ENCODE assay signal across 25 cellular contexts in genomic region chr16:11412175-11412904, GRCh38.
DNase-seq lines count a peak whose midpoint lies in the region; ATAC-seq, FAIRE-seq and TF ChIP-seq lines count a peak whose summit lies in the region.
"Had no signal": no experiment of that assay in that cellular context is flagged by ENCODE, and none has a peak within 500 bp of the region (broad histone marks: within the 10 kb centered on the region; RNA-seq: fewer than 3 reads in every experiment).

No MANE protein-coding gene starts in this region.

- H2AFZ ChIP-seq in trophoblast cell (ENCODE audit: insufficient read depth, low read length, poor library complexity) = no peak overlapping the region

- no peak overlapping the region for H3K4me3 ChIP-seq in HEK293 (ENCODE audit: low read depth, low read length)
- no peak overlapping the region for H3K4me3 ChIP-seq in bronchial epithelial cell (ENCODE audit: low read depth, low read length)
- no peak overlapping the region for H3K4me3 ChIP-seq in trophoblast cell (ENCODE audit: low read depth, low read length)
- H3K4me3 ChIP-seq: BLaER1 treated with 17β-estradiol and CSF1 and Interleukin-3, amounts not matched to agents 10 nM and 100 nM; MG63; SJSA1 had no signal

- H3K9me3 Mint-ChIP-seq in T-helper 1 cell treated with Interleukin-12 subunit alpha and Interleukin-12 subunit beta and Interleukin-4 antibody, amounts not matched to agents 30 μg/mL and 1 μg/mL, for 36 hours = no peaks in the 10 kb centered on the region
- H3K9me3 Mint-ChIP-seq: CD8-positive, alpha-beta T cell had no signal

- no peak overlapping the region for H3K4ac ChIP-seq in trophoblast cell (ENCODE audit: low read depth, low read length)

- no peaks in the 10 kb centered on the region for H3K27me3 Mint-ChIP-seq in T-helper 1 cell treated with Interleukin-12 subunit alpha and Interleukin-12 subunit beta and Interleukin-4 antibody, amounts not matched to agents 30 μg/mL and 1 μg/mL, for 36 hours (ENCODE audit: low read depth)

- H3K36me3 Mint-ChIP-seq in T-helper 1 cell treated with Interleukin-12 subunit alpha and Interleukin-12 subunit beta and Interleukin-4 antibody, amounts not matched to agents 30 μg/mL and 1 μg/mL, for 36 hours (ENCODE audit: low read depth) = no peaks in the 10 kb centered on the region
- H3K36me3 Mint-ChIP-seq: CD8-positive, alpha-beta T cell had no signal

- ATAC-seq in GM19324 (IDR thresholded peaks at IDR 0.05; ENCODE audit: low FRiP score, unreplicated experiment) = no peak
- no peak for ATAC-seq in GM18498 (IDR thresholded peaks at IDR 0.05; ENCODE audit: unreplicated experiment)
- ATAC-seq: CD8-positive, alpha-beta T cell had no signal

- peak overlapping the region; percentile 32 for H3K27ac Mint-ChIP-seq in T-helper 1 cell treated with Interleukin-12 subunit alpha and Interleukin-12 subunit beta and Interleukin-4 antibody, amounts not matched to agents 30 μg/mL and 1 μg/mL, for 36 hours
- H3K27ac Mint-ChIP-seq: CD8-positive, alpha-beta T cell had no signal

- no peak overlapping the region for H4K91ac ChIP-seq in trophoblast cell (ENCODE audit: low read depth, low read length)

- POLR2A ChIA-PET in HEK293 (lab: Yijun Ruan, JAX) = no interaction called here

- H4K8ac ChIP-seq in trophoblast cell (ENCODE audit: low read depth, low read length) = no peak overlapping the region

- H3K4me1 ChIP-seq in HEK293 (ENCODE audit: control insufficient read depth, insufficient read depth, low read length) = no peaks in the 10 kb centered on the region
- H3K4me1 ChIP-seq in trophoblast cell (ENCODE audit: control insufficient read depth in 1 of 2, insufficient read depth in 2 of 2, low read length in 2 of 2) = no peaks in the 10 kb centered on the region

- H3K4me3 Mint-ChIP-seq in T-helper 1 cell treated with Interleukin-12 subunit alpha and Interleukin-12 subunit beta and Interleukin-4 antibody, amounts not matched to agents 30 μg/mL and 1 μg/mL, for 36 hours = no peak overlapping the region
- H3K4me3 Mint-ChIP-seq: CD8-positive, alpha-beta T cell had no signal

- peaks cover 2% of the 10 kb centered on the region for H3K4me1 Mint-ChIP-seq in T-helper 1 cell treated with Interleukin-12 subunit alpha and Interleukin-12 subunit beta and Interleukin-4 antibody, amounts not matched to agents 30 μg/mL and 1 μg/mL, for 36 hours (ENCODE audit: low read depth)

- no peaks in the 10 kb centered on the region for H3K27me3 ChIP-seq in bronchial epithelial cell (ENCODE audit: control insufficient read depth, insufficient read depth, low read length)
- no peaks in the 10 kb centered on the region for H3K27me3 ChIP-seq in trophoblast cell (ENCODE audit: insufficient read depth, low read length)
- H3K27me3 ChIP-seq: BLaER1 treated with 17β-estradiol and CSF1 and Interleukin-3, amounts not matched to agents 10 nM and 100 nM; MG63; SJSA1 had no signal

- CTCF ChIA-PET in HEK293 (lab: Yijun Ruan, JAX) = interaction anchor here (0.8 to 0.9 kb wide), 2 partner anchors 16 to 302 kb away, joined by 4 to 6 read pairs; no protein-coding TSS in a partner anchor

- H3K14ac ChIP-seq in trophoblast cell (ENCODE audit: low read length) = no peak overlapping the region

- H3K36me3 ChIP-seq in HEK293 (ENCODE audit: control insufficient read depth in 2 of 2, insufficient read depth in 1 of 2, low read length in 2 of 2) (no peaks in the 10 kb centered on the region), bronchial epithelial cell (ENCODE audit: control insufficient read depth, insufficient read depth, low read length) (no peaks in the 10 kb centered on the region), trophoblast cell (ENCODE audit: control insufficient read depth in 1 of 2, insufficient read depth in 2 of 2, low read length in 2 of 2) (no peaks in the 10 kb centered on the region)
- H3K36me3 ChIP-seq: BLaER1 treated with 17β-estradiol and CSF1 and Interleukin-3, amounts not matched to agents 10 nM and 100 nM; MG63; SJSA1 had no signal

- TF ChIP-seq CTCF in HEK293 (tag by site-specific recombination; IDR thresholded peaks at IDR 0.05) (no peak), bronchial epithelial cell (IDR thresholded peaks at IDR 0.05; ENCODE audit: insufficient read depth, low read length, severe bottlenecking) (no peak)

- no peak overlapping the region for H3K23ac ChIP-seq in trophoblast cell (ENCODE audit: low read length)

- H3K27ac ChIP-seq in HEK293 (ENCODE audit: extremely low read depth, low read depth, low read length) (no peak overlapping the region), trophoblast cell (ENCODE audit: low read depth, low read length) (no peak overlapping the region)
- H3K27ac ChIP-seq: 22Rv1, SJSA1 had no signal

- H2BK12ac ChIP-seq in trophoblast cell (ENCODE audit: low read length) = no peak overlapping the region

- H3K79me1 ChIP-seq in trophoblast cell (ENCODE audit: low read length) = no peaks in the 10 kb centered on the region

- no peaks in the 10 kb centered on the region for H3K79me2 ChIP-seq in trophoblast cell (ENCODE audit: control insufficient read depth, insufficient read depth, low read length, poor library complexity)

- no peak overlapping the region for H2BK120ac ChIP-seq in trophoblast cell (ENCODE audit: insufficient read depth, low read length, poor library complexity)

- no peak overlapping the region for H2BK5ac ChIP-seq in trophoblast cell (ENCODE audit: low read depth, low read length, poor library complexity)

- H3K9ac ChIP-seq in trophoblast cell (ENCODE audit: low read length) = peak overlapping the region; percentile 6

- H3K4me2 ChIP-seq in trophoblast cell (ENCODE audit: low read length) = no peak overlapping the region

- FAIRE-seq in bronchial epithelial cell (lab: Jason Lieb, UNC) = peak; percentile 7
- FAIRE-seq: GM19239, H54, RCC 7860 had no signal

- H4K12ac ChIP-seq in trophoblast cell (ENCODE audit: low read depth, low read length) = no peak overlapping the region

- H3K9me3 ChIP-seq in HEK293 (ENCODE audit: control insufficient read depth, insufficient read depth, low read depth, low read length) (no peaks in the 10 kb centered on the region), trophoblast cell (ENCODE audit: insufficient read depth, low read depth, low read length) (peaks cover 5% of the 10 kb centered on the region)
- H3K9me3 ChIP-seq: BLaER1 treated with 17β-estradiol and CSF1 and Interleukin-3, amounts not matched to agents 10 nM and 100 nM; MG63; SJSA1 had no signal

- WGBS in trophoblast cell (ENCODE audit: extremely low coverage, insufficient coverage, insufficient read length) = no CpG with 5 or more reads among the region's 10 CpGs

- no peak overlapping the region for H2AK5ac ChIP-seq in trophoblast cell (ENCODE audit: low read length)

- DNase-seq in T-helper 1 cell (no peak), bronchial epithelial cell (ENCODE audit: low read depth) (no peak), trophoblast cell (peak in 1 of 2 donors; percentile 9), NCI-H2196 treated with DMSO at 0.1 percent for 48 hours (lab: John Stamatoyannopoulos, UW; ENCODE audit: unreplicated experiment) (no peak)
- DNase-seq: ACHN; CD8-positive, alpha-beta T cell; DND-41; MG63; NCI-H1417; NCI-H1694 treated with DMSO at 0.1 percent for 48 hours; NCI-H2081 treated with DMSO at 0.1 percent for 48 hours; NCI-H2171 treated with DMSO at 0.1 percent for 48 hours; NCI-H446; NCI-H526; OCI-M1 had no signal

- no peak overlapping the region for H3K18ac ChIP-seq in trophoblast cell (ENCODE audit: low read length)

TF ChIP-seq in HEK293, 187 proteins besides CTCF, POLR2A, EP300 and RAD21:
- TF ChIP-seq, protein P1, sequence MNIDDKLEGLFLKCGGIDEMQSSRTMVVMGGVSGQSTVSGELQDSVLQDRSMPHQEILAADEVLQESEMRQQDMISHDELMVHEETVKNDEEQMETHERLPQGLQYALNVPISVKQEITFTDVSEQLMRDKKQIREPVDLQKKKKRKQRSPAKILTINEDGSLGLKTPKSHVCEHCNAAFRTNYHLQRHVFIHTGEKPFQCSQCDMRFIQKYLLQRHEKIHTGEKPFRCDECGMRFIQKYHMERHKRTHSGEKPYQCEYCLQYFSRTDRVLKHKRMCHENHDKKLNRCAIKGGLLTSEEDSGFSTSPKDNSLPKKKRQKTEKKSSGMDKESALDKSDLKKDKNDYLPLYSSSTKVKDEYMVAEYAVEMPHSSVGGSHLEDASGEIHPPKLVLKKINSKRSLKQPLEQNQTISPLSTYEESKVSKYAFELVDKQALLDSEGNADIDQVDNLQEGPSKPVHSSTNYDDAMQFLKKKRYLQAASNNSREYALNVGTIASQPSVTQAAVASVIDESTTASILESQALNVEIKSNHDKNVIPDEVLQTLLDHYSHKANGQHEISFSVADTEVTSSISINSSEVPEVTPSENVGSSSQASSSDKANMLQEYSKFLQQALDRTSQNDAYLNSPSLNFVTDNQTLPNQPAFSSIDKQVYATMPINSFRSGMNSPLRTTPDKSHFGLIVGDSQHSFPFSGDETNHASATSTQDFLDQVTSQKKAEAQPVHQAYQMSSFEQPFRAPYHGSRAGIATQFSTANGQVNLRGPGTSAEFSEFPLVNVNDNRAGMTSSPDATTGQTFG (tag by site-specific recombination; IDR thresholded peaks at IDR 0.05; ENCODE audit: borderline replicate concordance) = no peak
- TF ChIP-seq, protein P2, sequence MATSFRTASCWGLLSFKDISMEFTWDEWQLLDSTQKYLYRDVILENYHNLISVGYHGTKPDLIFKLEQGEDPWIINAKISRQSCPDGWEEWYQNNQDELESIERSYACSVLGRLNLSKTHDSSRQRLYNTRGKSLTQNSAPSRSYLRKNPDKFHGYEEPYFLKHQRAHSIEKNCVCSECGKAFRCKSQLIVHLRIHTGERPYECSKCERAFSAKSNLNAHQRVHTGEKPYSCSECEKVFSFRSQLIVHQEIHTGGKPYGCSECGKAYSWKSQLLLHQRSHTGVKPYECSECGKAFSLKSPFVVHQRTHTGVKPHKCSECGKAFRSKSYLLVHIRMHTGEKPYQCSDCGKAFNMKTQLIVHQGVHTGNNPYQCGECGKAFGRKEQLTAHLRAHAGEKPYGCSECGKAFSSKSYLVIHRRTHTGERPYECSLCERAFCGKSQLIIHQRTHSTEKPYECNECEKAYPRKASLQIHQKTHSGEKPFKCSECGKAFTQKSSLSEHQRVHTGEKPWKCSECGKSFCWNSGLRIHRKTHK (tag by site-specific recombination; IDR thresholded peaks at IDR 0.05) = no peak
- TF ChIP-seq ZNF19 (tag by site-specific recombination; IDR thresholded peaks at IDR 0.05; ENCODE audit: low read depth) (no peak), ZNF768 (tag by site-specific recombination; IDR thresholded peaks at IDR 0.05) (peak; percentile 75; the same call in 1 of the 2 replicates)
